ENCODE assay signal across 1 cellular context in the genomic region with DNA sequence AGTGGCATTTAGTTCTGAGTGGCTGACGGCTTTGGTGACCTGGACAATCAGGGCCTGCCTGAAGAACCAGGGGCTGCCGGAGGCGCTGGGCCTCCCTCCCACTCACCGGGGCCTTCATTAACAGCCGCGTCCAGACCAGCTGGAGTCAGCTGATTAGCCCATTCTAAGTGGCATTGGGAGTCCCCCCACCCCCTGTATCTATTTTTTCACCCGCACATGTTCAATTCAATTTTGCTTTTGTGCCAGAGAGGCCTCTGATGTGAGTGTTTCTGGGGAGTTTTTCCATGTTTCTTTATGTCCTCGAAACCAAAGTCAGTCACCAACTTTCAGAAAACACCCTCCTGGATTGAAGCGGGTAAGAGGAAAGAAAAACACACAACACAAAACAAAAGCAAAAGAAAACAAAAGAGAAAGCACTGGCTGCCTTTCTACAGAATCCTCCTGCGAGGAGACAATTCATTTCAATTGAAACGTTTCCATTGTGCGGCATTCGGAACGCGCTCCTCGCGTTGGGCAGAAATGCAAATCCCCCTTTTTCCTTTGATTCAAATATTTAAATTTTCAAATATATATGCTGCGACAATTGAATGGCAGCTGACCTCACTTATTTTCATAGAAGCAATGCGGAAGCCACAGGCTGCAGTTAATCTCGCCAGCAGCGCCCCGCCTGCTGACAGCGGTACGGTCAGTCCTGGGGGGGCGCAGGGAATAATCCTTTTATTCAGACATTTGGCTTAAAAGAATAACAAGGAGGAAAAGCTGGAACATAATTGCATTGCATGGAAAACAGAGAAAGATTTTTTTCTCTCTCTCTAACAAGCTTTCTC.
TF ChIP-seq lines count a peak whose summit lies in the region.

No MANE protein-coding gene starts in this region.

TF ChIP-seq in K562, 482 proteins besides CTCF, POLR2A, EP300 and RAD21 (continued from another document and continues in another):
- TF ChIP-seq SETDB1 (IDR thresholded peaks at IDR 0.05; ENCODE audit: low read length), result no peak
- TF ChIP-seq MCM7 (IDR thresholded peaks at IDR 0.05), result no peak
- no peak for TF ChIP-seq ZNF23 (CRISPR knock-in tag; IDR thresholded peaks at IDR 0.05)
- TF ChIP-seq, protein P1, sequence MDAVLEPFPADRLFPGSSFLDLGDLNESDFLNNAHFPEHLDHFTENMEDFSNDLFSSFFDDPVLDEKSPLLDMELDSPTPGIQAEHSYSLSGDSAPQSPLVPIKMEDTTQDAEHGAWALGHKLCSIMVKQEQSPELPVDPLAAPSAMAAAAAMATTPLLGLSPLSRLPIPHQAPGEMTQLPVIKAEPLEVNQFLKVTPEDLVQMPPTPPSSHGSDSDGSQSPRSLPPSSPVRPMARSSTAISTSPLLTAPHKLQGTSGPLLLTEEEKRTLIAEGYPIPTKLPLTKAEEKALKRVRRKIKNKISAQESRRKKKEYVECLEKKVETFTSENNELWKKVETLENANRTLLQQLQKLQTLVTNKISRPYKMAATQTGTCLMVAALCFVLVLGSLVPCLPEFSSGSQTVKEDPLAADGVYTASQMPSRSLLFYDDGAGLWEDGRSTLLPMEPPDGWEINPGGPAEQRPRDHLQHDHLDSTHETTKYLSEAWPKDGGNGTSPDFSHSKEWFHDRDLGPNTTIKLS (IDR thresholded peaks at IDR 0.05; ENCODE audit: borderline replicate concordance, low read depth), result no peak
- no peak for TF ChIP-seq STAG1 (CRISPR knock-in tag; IDR thresholded peaks at IDR 0.05; ENCODE audit: borderline replicate concordance)
- TF ChIP-seq SPI1 (IDR thresholded peaks at IDR 0.05; ENCODE audit: borderline replicate concordance, low read depth, low read length), result 0 out of 2 replicates have a peak, but pooled peaks have one; percentile 34
- no peak for TF ChIP-seq ZBTB8A (IDR thresholded peaks at IDR 0.05; ENCODE audit: partially characterized antibody)
- TF ChIP-seq ZNF766 (CRISPR knock-in tag; conservative IDR thresholded peaks at IDR 0.05), result no peak
- TF ChIP-seq, protein P2, sequence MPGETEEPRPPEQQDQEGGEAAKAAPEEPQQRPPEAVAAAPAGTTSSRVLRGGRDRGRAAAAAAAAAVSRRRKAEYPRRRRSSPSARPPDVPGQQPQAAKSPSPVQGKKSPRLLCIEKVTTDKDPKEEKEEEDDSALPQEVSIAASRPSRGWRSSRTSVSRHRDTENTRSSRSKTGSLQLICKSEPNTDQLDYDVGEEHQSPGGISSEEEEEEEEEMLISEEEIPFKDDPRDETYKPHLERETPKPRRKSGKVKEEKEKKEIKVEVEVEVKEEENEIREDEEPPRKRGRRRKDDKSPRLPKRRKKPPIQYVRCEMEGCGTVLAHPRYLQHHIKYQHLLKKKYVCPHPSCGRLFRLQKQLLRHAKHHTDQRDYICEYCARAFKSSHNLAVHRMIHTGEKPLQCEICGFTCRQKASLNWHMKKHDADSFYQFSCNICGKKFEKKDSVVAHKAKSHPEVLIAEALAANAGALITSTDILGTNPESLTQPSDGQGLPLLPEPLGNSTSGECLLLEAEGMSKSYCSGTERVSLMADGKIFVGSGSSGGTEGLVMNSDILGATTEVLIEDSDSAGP (CRISPR knock-in tag; IDR thresholded peaks at IDR 0.05), result no peak
- no peak for TF ChIP-seq PCBP2 (IDR thresholded peaks at IDR 0.05; ENCODE audit: low read depth, low read length, poor library complexity, severe bottlenecking)
- TF ChIP-seq, protein P3, sequence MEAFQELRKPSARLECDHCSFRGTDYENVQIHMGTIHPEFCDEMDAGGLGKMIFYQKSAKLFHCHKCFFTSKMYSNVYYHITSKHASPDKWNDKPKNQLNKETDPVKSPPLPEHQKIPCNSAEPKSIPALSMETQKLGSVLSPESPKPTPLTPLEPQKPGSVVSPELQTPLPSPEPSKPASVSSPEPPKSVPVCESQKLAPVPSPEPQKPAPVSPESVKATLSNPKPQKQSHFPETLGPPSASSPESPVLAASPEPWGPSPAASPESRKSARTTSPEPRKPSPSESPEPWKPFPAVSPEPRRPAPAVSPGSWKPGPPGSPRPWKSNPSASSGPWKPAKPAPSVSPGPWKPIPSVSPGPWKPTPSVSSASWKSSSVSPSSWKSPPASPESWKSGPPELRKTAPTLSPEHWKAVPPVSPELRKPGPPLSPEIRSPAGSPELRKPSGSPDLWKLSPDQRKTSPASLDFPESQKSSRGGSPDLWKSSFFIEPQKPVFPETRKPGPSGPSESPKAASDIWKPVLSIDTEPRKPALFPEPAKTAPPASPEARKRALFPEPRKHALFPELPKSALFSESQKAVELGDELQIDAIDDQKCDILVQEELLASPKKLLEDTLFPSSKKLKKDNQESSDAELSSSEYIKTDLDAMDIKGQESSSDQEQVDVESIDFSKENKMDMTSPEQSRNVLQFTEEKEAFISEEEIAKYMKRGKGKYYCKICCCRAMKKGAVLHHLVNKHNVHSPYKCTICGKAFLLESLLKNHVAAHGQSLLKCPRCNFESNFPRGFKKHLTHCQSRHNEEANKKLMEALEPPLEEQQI (IDR thresholded peaks at IDR 0.05), result no peak
- TF ChIP-seq YY1 (IDR thresholded peaks at IDR 0.05; ENCODE audit: borderline replicate concordance in 1 of 3, control insufficient read depth in 1 of 3, extremely low read depth in 1 of 3, insufficient read depth in 3 of 3, insufficient read length in 1 of 3, insufficient replicate concordance in 2 of 3, low read depth in 1 of 3, low read length in 2 of 3), result no peak
- peak; percentile 65; the same call in 1 of the 2 replicates for TF ChIP-seq POLR2AphosphoS5 (IDR thresholded peaks at IDR 0.05; ENCODE audit: control insufficient read depth, insufficient read depth, low read depth, low read length)
- no peak for TF ChIP-seq RBBP5 (IDR thresholded peaks at IDR 0.05; ENCODE audit: borderline replicate concordance, insufficient read depth, low read length, poor library complexity, severe bottlenecking)
- TF ChIP-seq ZNF778 (CRISPR knock-in tag; IDR thresholded peaks at IDR 0.05), result no peak
- TF ChIP-seq ZNF3 (CRISPR knock-in tag; IDR thresholded peaks at IDR 0.05), result no peak
- peak; percentile 83 for TF ChIP-seq EGR1 (conservative IDR thresholded peaks at IDR 0.05)
- TF ChIP-seq, protein P4, sequence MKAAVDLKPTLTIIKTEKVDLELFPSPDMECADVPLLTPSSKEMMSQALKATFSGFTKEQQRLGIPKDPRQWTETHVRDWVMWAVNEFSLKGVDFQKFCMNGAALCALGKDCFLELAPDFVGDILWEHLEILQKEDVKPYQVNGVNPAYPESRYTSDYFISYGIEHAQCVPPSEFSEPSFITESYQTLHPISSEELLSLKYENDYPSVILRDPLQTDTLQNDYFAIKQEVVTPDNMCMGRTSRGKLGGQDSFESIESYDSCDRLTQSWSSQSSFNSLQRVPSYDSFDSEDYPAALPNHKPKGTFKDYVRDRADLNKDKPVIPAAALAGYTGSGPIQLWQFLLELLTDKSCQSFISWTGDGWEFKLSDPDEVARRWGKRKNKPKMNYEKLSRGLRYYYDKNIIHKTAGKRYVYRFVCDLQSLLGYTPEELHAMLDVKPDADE (conservative IDR thresholded peaks at IDR 0.05; ENCODE audit: control insufficient read depth, low read depth, low read length), result 0 out of 2 replicates have a peak, but pooled peaks have one; percentile 53
- TF ChIP-seq, protein P5, sequence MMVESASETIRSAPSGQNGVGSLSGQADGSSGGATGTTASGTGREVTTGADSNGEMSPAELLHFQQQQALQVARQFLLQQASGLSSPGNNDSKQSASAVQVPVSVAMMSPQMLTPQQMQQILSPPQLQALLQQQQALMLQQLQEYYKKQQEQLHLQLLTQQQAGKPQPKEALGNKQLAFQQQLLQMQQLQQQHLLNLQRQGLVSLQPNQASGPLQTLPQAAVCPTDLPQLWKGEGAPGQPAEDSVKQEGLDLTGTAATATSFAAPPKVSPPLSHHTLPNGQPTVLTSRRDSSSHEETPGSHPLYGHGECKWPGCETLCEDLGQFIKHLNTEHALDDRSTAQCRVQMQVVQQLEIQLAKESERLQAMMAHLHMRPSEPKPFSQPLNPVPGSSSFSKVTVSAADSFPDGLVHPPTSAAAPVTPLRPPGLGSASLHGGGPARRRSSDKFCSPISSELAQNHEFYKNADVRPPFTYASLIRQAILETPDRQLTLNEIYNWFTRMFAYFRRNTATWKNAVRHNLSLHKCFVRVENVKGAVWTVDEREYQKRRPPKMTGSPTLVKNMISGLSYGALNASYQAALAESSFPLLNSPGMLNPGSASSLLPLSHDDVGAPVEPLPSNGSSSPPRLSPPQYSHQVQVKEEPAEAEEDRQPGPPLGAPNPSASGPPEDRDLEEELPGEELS (CRISPR knock-in tag; IDR thresholded peaks at IDR 0.05; ENCODE audit: borderline replicate concordance), result no peak
- peak; percentile 64 for TF ChIP-seq HDAC3 (IDR thresholded peaks at IDR 0.05; ENCODE audit: borderline replicate concordance, partially characterized antibody)
- TF ChIP-seq, protein P6, sequence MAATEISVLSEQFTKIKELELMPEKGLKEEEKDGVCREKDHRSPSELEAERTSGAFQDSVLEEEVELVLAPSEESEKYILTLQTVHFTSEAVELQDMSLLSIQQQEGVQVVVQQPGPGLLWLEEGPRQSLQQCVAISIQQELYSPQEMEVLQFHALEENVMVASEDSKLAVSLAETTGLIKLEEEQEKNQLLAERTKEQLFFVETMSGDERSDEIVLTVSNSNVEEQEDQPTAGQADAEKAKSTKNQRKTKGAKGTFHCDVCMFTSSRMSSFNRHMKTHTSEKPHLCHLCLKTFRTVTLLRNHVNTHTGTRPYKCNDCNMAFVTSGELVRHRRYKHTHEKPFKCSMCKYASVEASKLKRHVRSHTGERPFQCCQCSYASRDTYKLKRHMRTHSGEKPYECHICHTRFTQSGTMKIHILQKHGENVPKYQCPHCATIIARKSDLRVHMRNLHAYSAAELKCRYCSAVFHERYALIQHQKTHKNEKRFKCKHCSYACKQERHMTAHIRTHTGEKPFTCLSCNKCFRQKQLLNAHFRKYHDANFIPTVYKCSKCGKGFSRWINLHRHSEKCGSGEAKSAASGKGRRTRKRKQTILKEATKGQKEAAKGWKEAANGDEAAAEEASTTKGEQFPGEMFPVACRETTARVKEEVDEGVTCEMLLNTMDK (IDR thresholded peaks at IDR 0.05; ENCODE audit: borderline replicate concordance, insufficient read depth, low read depth, low read length, poor library complexity, severe bottlenecking), result no peak
- no peak for TF ChIP-seq FOXA3 (CRISPR knock-in tag; conservative IDR thresholded peaks at IDR 0.05 in 1 of 2, IDR thresholded peaks at IDR 0.05 in 1 of 2)
- TF ChIP-seq KLF13 (tag; IDR thresholded peaks at IDR 0.05; ENCODE audit: borderline replicate concordance, low read depth), result no peak
- TF ChIP-seq POLR2H (tag; IDR thresholded peaks at IDR 0.05; ENCODE audit: low read depth), result no peak
- TF ChIP-seq, protein P7, sequence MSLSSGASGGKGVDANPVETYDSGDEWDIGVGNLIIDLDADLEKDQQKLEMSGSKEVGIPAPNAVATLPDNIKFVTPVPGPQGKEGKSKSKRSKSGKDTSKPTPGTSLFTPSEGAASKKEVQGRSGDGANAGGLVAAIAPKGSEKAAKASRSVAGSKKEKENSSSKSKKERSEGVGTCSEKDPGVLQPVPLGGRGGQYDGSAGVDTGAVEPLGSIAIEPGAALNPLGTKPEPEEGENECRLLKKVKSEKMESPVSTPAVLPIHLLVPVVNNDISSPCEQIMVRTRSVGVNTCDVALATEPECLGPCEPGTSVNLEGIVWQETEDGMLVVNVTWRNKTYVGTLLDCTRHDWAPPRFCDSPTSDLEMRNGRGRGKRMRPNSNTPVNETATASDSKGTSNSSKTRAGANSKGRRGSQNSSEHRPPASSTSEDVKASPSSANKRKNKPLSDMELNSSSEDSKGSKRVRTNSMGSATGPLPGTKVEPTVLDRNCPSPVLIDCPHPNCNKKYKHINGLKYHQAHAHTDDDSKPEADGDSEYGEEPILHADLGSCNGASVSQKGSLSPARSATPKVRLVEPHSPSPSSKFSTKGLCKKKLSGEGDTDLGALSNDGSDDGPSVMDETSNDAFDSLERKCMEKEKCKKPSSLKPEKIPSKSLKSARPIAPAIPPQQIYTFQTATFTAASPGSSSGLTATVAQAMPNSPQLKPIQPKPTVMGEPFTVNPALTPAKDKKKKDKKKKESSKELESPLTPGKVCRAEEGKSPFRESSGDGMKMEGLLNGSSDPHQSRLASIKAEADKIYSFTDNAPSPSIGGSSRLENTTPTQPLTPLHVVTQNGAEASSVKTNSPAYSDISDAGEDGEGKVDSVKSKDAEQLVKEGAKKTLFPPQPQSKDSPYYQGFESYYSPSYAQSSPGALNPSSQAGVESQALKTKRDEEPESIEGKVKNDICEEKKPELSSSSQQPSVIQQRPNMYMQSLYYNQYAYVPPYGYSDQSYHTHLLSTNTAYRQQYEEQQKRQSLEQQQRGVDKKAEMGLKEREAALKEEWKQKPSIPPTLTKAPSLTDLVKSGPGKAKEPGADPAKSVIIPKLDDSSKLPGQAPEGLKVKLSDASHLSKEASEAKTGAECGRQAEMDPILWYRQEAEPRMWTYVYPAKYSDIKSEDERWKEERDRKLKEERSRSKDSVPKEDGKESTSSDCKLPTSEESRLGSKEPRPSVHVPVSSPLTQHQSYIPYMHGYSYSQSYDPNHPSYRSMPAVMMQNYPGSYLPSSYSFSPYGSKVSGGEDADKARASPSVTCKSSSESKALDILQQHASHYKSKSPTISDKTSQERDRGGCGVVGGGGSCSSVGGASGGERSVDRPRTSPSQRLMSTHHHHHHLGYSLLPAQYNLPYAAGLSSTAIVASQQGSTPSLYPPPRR (CRISPR knock-in tag; IDR thresholded peaks at IDR 0.05; ENCODE audit: borderline replicate concordance), result no peak
- peak; percentile 38; the same call in 1 of the 2 replicates for TF ChIP-seq ZFX (CRISPR knock-in tag; IDR thresholded peaks at IDR 0.05)
- TF ChIP-seq, protein P8, sequence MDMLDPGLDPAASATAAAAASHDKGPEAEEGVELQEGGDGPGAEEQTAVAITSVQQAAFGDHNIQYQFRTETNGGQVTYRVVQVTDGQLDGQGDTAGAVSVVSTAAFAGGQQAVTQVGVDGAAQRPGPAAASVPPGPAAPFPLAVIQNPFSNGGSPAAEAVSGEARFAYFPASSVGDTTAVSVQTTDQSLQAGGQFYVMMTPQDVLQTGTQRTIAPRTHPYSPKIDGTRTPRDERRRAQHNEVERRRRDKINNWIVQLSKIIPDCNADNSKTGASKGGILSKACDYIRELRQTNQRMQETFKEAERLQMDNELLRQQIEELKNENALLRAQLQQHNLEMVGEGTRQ (CRISPR knock-in tag; IDR thresholded peaks at IDR 0.05), result no peak
- TF ChIP-seq, protein P9, sequence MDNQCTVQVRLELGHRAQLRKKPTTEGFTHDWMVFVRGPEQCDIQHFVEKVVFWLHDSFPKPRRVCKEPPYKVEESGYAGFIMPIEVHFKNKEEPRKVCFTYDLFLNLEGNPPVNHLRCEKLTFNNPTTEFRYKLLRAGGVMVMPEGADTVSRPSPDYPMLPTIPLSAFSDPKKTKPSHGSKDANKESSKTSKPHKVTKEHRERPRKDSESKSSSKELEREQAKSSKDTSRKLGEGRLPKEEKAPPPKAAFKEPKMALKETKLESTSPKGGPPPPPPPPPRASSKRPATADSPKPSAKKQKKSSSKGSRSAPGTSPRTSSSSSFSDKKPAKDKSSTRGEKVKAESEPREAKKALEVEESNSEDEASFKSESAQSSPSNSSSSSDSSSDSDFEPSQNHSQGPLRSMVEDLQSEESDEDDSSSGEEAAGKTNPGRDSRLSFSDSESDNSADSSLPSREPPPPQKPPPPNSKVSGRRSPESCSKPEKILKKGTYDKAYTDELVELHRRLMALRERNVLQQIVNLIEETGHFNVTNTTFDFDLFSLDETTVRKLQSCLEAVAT (IDR thresholded peaks at IDR 0.05), result no peak
- TF ChIP-seq GABPB1 (CRISPR knock-in tag; IDR thresholded peaks at IDR 0.05), result no peak
- no peak for TF ChIP-seq FOXK1 (CRISPR knock-in tag; IDR thresholded peaks at IDR 0.05; ENCODE audit: borderline replicate concordance)
- TF ChIP-seq ELF2 (CRISPR knock-in tag; IDR thresholded peaks at IDR 0.05), result 0 out of 2 replicates have a peak, but pooled peaks have one; percentile 52
- TF ChIP-seq TAF7 (tag; IDR thresholded peaks at IDR 0.05), result no peak
